ENCODE assay signal across 8 cellular contexts in genomic region chr7:156145184-156145583, GRCh38.
"Had no signal": no experiment of that assay in that cellular context is flagged by ENCODE, and none has a peak within 500 bp of the region (broad histone marks: within the 10 kb centered on the region; RNA-seq: fewer than 3 reads in every experiment).

No MANE protein-coding gene starts in this region.

- H3K9ac ChIP-seq: GM23248 had no signal

- H3K4me1 ChIP-seq: HAP-1 had no signal

- DNase-seq: GM23248, GOT3, H7, HFFc6, KG1 had no signal

- H3K9me3 ChIP-seq: HAP-1 had no signal

- H3K4me3 ChIP-seq: GM23248, HAP-1 had no signal

- H3K27ac ChIP-seq: GM23248 had no signal

- H3K36me3 ChIP-seq: HAP-1 had no signal

- H2AFZ ChIP-seq: GM23248 had no signal

- ATAC-seq: HCT116 had no signal

- FAIRE-seq: HTR-8/SVneo had no signal
